28 cellular contexts compared by ENCODE assay signal in genomic region chr10:62335326-62335725, GRCh38. TPM values are rescaled to one million over a fixed set of nuclear protein-coding genes. Genes with fewer than 3 reads are reported as not detected.
A peak's percentile ranks its signal among the peaks of the same experiment; 100 is the strongest.
DNase-seq lines count a peak whose midpoint lies in the region; ATAC-seq, FAIRE-seq and TF ChIP-seq lines count a peak whose summit lies in the region.
"Had no signal": no experiment of that assay in that cellular context is flagged by ENCODE, and none has a peak within 500 bp of the region (broad histone marks: within the 10 kb centered on the region; RNA-seq: fewer than 3 reads in every experiment).

No MANE protein-coding gene starts in this region.

- BruUV-seq in A673 (replicated peaks; lab: Mats Ljungman, UMichigan), result no TSS peak

- TF ChIP-seq CTCF in A673 (conservative IDR thresholded peaks at IDR 0.05; ENCODE audit: low read depth, low read length) (no peak), RWPE1 (conservative IDR thresholded peaks at IDR 0.05; ENCODE audit: low read depth) (no peak), fibroblast of villous mesenchyme (IDR thresholded peaks at IDR 0.05; ENCODE audit: insufficient read depth, low read depth, low read length) (no peak)

- H3K4me1 ChIP-seq in A673 (ENCODE audit: insufficient read depth, low read length, poor library complexity, severe bottlenecking), result peaks cover 11% of the 10 kb centered on the region
- H3K4me1 ChIP-seq: ascending aorta, gastrocnemius medialis, left ventricle myocardium inferior, SJCRH30 had no signal

- peaks cover 9% of the 10 kb centered on the region for H3K9me3 ChIP-seq in A673 (ENCODE audit: low read depth, low read length, poor library complexity, severe bottlenecking)
- H3K9me3 ChIP-seq: ascending aorta, mucosa of descending colon had no signal

- H3K4me3 ChIP-seq in A673 (ENCODE audit: low read depth, low read length, poor library complexity, severe bottlenecking) (no peak overlapping the region), fibroblast of villous mesenchyme (ENCODE audit: low read depth, low read length) (no peak overlapping the region)
- H3K4me3 ChIP-seq: ascending aorta, gastrocnemius medialis, left ventricle myocardium inferior, mucosa of descending colon, SJCRH30, spleen had no signal

- intact Hi-C loops in A673 (cut with micrococcal nuclease; ENCODE audit: unreplicated experiment), result no loop called here

- peaks cover 4% of the 10 kb centered on the region for H3K4me1 Mint-ChIP-seq in activated T-cell treated with anti-CD3 and anti-CD28 coated beads, Interleukin-2, amount 50 U/mL, for 24 hours (ENCODE audit: low read depth)
- H3K4me1 Mint-ChIP-seq: activated CD4-positive, alpha-beta memory T cell treated with anti-CD3 and anti-CD28 coated beads, Interleukin-2, amount 10 ng/mL, durations not matched to agents 7 days and 5 days; CD14-positive monocyte; endodermal cell; WTC11 had no signal

- DNase-seq in A673 (ENCODE audit: low spot score) (peak; percentile 64), HCEC 1CT (peak; percentile 58), RWPE1 (ENCODE audit: low spot score) (peak; percentile 17), fibroblast of villous mesenchyme (ENCODE audit: low read depth) (peak; percentile 6), frontal cortex (ENCODE audit: low spot score in 2 of 2) (no peak), ecto neural progenitor cell (ENCODE audit: low spot score) (no peak), left lobe of liver (ENCODE audit: low spot score) (no peak)
- DNase-seq in activated T-cell treated with anti-CD3 and anti-CD28 coated beads, Interleukin-2, amount 50 U/mL, for 24 hours, result no peak
- DNase-seq: activated CD4-positive, alpha-beta memory T cell treated with anti-CD3 and anti-CD28 coated beads, Interleukin-2, amount 10 ng/mL, durations not matched to agents 7 days and 5 days; activated naive CD4-positive, alpha-beta T cell treated with anti-CD3 and anti-CD28 coated beads, Interleukin-2, amount 50 U/mL, for 16 hours; activated T-cell treated with anti-CD3 and anti-CD28 coated beads, Interleukin-2, amount 50 U/mL, for 1 hour; DMS79 treated with DMSO at 0.1 percent for 48 hours; endodermal cell; gastrocnemius medialis; Kasumi-1; left ventricle myocardium inferior; mucosa of descending colon; NCI-H1105 treated with DMSO at 0.1 percent for 48 hours; NCI-H2107; NCI-H69; SJCRH30; spleen; stimulated activated CD4-positive, alpha-beta T cell treated with anti-CD3 and anti-CD28 coated beads, Interleukin-4, amount 100 ng/mL, for 4 hours; T-helper 2 cell had no signal

- no peak overlapping the region for H3K27ac Mint-ChIP-seq in activated T-cell treated with anti-CD3 and anti-CD28 coated beads, Interleukin-2, amount 50 U/mL, for 24 hours
- H3K27ac Mint-ChIP-seq: activated CD4-positive, alpha-beta memory T cell treated with anti-CD3 and anti-CD28 coated beads, Interleukin-2, amount 10 ng/mL, durations not matched to agents 7 days and 5 days; CD14-positive monocyte; endodermal cell; WTC11 had no signal

- H3K27me3 Mint-ChIP-seq in activated T-cell treated with anti-CD3 and anti-CD28 coated beads, Interleukin-2, amount 50 U/mL, for 24 hours, result peaks cover 14% of the 10 kb centered on the region

- no peaks in the 10 kb centered on the region for H3K36me3 Mint-ChIP-seq in activated T-cell treated with anti-CD3 and anti-CD28 coated beads, Interleukin-2, amount 50 U/mL, for 24 hours (ENCODE audit: low read depth)
- H3K36me3 Mint-ChIP-seq: CD14-positive monocyte had no signal

- no peak for FAIRE-seq in frontal cortex (lab: Jason Lieb, UNC)

- H3K27me3 ChIP-seq in A673 (replicated peaks; ENCODE audit: insufficient read depth, low read depth, low read length, poor library complexity), result no peaks in the 10 kb centered on the region
- H3K27me3 ChIP-seq: ascending aorta, gastrocnemius medialis, SJCRH30, spleen had no signal

- H3K4me3 Mint-ChIP-seq in activated T-cell treated with anti-CD3 and anti-CD28 coated beads, Interleukin-2, amount 50 U/mL, for 24 hours, result no peak overlapping the region
- H3K4me3 Mint-ChIP-seq: activated CD4-positive, alpha-beta memory T cell treated with anti-CD3 and anti-CD28 coated beads, Interleukin-2, amount 10 ng/mL, durations not matched to agents 7 days and 5 days; CD14-positive monocyte; endodermal cell; WTC11 had no signal

- CTCF ChIA-PET in A673 (lab: Charles Lee), result no interaction called here
- CTCF ChIA-PET in RWPE1 (lab: Yijun Ruan, JAX), result no interaction called here

- peaks cover 25% of the 10 kb centered on the region for H3K9me3 Mint-ChIP-seq in activated T-cell treated with anti-CD3 and anti-CD28 coated beads, Interleukin-2, amount 50 U/mL, for 24 hours

- POLR2A ChIA-PET in A673 (lab: Charles Lee; ENCODE audit: low non-redundant PET) (no interaction called here), RWPE1 (lab: Yijun Ruan, JAX; ENCODE audit: low non-redundant PET) (no interaction called here)

- H3K36me3 ChIP-seq in A673 (ENCODE audit: insufficient read depth, low read length, poor library complexity, severe bottlenecking), result no peaks in the 10 kb centered on the region
- H3K36me3 ChIP-seq: ascending aorta, gastrocnemius medialis, left ventricle myocardium inferior, SJCRH30, spleen had no signal

- ATAC-seq in left lobe of liver, result no peak
- ATAC-seq: gastrocnemius medialis, mucosa of descending colon, WTC11 had no signal

- H3K27ac ChIP-seq in A673 (ENCODE audit: low read depth, low read length, poor library complexity, severe bottlenecking) (no peak overlapping the region), RWPE1 (no peak overlapping the region)
- H3K27ac ChIP-seq: ascending aorta, gastrocnemius medialis, left ventricle myocardium inferior, SJCRH30, spleen had no signal

RNA-seq across cellular contexts. Expression of gene ZNF365, which starts 38.8 kb away (rescaled TPM):
- 0.55 and 0.56 TPM in 2 replicates for total RNA-seq in A673 (2021)
- total RNA-seq in fibroblast of villous mesenchyme, result 6.1 and 8.2 TPM in 2 replicates
- total RNA-seq in frontal cortex, result 22.0 TPM
- total RNA-seq in left lobe of liver, result not detected
- total RNA-seq: ascending aorta, gastrocnemius medialis, HT-29 had no signal

Comparison
In these comparisons a context has a peak if more than half of its experiments do, and no peak if none do; other contexts are left out.
1. DNase-seq: peak in A673 (single experiment), HCEC 1CT (single experiment), RWPE1 (single experiment) and fibroblast of villous mesenchyme (single experiment); none in frontal cortex (0 of 2), ecto neural progenitor cell (single experiment), left lobe of liver (single experiment) and activated T-cell treated with anti-CD3 and anti-CD28 coated beads, Interleukin-2, amount 50 U/mL, for 24 hours (single experiment).